2 cellular contexts compared by ENCODE assay signal in the genomic region with DNA sequence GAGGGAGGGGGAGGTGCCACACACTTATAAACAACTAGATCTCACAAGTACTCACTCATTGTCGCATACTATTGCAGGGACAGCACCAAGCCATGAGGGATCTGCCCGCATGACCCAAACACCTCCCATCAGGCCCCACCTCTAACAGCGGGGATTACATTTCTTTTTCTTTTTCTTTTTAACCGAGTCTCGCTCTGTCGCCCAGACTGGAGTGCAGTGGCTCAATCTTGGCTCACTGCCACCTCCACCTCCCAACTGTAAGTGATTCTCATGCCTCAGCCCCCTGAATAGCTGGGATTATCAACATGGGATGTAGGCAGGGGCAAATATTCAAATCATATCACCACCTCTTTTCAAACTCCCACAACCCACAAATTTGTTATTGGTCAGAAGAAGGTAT.
TF ChIP-seq lines count a peak whose summit lies in the region.

No MANE protein-coding gene starts in this region.

TF ChIP-seq in H1, 55 proteins besides CTCF, POLR2A, EP300 and RAD21:
- no peak for TF ChIP-seq CHD2 (IDR thresholded peaks at IDR 0.05; ENCODE audit: low read length)
TF ChIP-seq in H1: peak in this region for 0.

TF ChIP-seq in GM12891, 5 proteins besides CTCF, POLR2A, EP300 and RAD21:
- TF ChIP-seq POU2F2 (IDR thresholded peaks at IDR 0.05; ENCODE audit: low read depth, low read length) (no peak), PAX5 (IDR thresholded peaks at IDR 0.05; ENCODE audit: insufficient read depth, low read length, severe bottlenecking) (no peak), SPI1 (IDR thresholded peaks at IDR 0.05; ENCODE audit: low read depth, low read length) (no peak), TAF1 (IDR thresholded peaks at IDR 0.05; ENCODE audit: low read depth, low read length) (no peak), POLR2AphosphoS5 (IDR thresholded peaks at IDR 0.05; ENCODE audit: low read depth, low read length) (no peak)
